In the genomic region with DNA sequence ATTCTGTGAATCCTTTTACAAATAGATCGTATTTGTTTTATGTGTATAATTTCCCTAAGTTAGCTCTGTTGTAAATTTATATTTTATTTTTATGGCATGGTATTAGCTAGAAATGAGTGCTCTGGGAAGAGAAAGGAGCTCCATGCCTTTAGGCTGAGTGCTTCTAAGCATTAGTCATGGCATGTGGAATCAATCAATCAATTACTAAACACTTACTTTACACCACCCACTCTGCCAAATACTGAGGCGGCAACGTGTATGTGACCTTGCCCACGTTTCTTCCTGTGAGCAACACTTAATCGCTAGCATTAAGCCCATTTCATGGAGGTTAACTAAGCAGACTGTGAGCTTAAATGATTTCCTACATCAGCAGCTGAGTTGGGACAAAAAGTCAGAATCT, we compare ENCODE assay signal across 1 cellular context.
TF ChIP-seq lines count a peak whose summit lies in the region.

No MANE protein-coding gene starts in this region.

TF ChIP-seq in GM23338, 12 proteins besides CTCF, POLR2A, EP300 and RAD21 (continued from another document):
- TF ChIP-seq EZH2 (IDR thresholded peaks at IDR 0.05; ENCODE audit: low read depth, unreplicated experiment) (no peak), STAT1 (IDR thresholded peaks at IDR 0.05; ENCODE audit: unreplicated experiment) (no peak), ZNF331 (CRISPR knock-in tag; IDR thresholded peaks at IDR 0.05; ENCODE audit: low read depth) (no peak), JUNB (IDR thresholded peaks at IDR 0.05; ENCODE audit: unreplicated experiment) (no peak)
- TF ChIP-seq, protein P1, sequence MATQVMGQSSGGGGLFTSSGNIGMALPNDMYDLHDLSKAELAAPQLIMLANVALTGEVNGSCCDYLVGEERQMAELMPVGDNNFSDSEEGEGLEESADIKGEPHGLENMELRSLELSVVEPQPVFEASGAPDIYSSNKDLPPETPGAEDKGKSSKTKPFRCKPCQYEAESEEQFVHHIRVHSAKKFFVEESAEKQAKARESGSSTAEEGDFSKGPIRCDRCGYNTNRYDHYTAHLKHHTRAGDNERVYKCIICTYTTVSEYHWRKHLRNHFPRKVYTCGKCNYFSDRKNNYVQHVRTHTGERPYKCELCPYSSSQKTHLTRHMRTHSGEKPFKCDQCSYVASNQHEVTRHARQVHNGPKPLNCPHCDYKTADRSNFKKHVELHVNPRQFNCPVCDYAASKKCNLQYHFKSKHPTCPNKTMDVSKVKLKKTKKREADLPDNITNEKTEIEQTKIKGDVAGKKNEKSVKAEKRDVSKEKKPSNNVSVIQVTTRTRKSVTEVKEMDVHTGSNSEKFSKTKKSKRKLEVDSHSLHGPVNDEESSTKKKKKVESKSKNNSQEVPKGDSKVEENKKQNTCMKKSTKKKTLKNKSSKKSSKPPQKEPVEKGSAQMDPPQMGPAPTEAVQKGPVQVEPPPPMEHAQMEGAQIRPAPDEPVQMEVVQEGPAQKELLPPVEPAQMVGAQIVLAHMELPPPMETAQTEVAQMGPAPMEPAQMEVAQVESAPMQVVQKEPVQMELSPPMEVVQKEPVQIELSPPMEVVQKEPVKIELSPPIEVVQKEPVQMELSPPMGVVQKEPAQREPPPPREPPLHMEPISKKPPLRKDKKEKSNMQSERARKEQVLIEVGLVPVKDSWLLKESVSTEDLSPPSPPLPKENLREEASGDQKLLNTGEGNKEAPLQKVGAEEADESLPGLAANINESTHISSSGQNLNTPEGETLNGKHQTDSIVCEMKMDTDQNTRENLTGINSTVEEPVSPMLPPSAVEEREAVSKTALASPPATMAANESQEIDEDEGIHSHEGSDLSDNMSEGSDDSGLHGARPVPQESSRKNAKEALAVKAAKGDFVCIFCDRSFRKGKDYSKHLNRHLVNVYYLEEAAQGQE (IDR thresholded peaks at IDR 0.05; ENCODE audit: unreplicated experiment) = no peak
TF ChIP-seq in GM23338: peak in this region for 0.
